ENCODE assay signal across 23 cellular contexts in the genomic region with DNA sequence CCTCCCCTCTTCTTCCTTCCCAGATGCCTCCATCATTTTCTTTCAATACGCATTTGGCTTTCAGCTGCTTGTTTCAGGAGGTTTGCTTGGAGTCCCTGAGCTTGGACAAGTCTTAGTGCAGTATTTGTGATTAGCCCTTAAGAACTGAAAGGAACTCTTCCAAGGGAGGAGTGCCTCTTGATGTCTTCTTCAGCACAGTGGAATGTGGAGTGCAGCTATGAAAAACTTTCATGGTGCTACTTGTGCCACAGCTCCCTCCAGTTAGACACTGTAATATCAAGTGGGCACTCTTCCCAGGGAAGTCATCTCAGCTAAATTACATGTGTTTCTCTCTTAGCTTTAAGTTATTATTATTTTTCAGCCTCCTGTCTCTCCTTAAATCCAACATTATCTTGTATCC.
"Had no signal": no experiment of that assay in that cellular context is flagged by ENCODE, and none has a peak within 500 bp of the region (broad histone marks: within the 10 kb centered on the region; RNA-seq: fewer than 3 reads in every experiment).

No MANE protein-coding gene starts in this region.

- H2AFZ ChIP-seq: hepatocyte had no signal

- H3K27me3 ChIP-seq: hepatocyte, suprapubic skin, upper lobe of left lung had no signal

- H3K9me3 Mint-ChIP-seq: effector memory CD8-positive, alpha-beta T cell had no signal

- ATAC-seq: activated CD8-positive, alpha-beta T cell treated with anti-CD3 and anti-CD28 coated beads, Interleukin-2, amount 10 ng/mL, durations not matched to agents 7 days and 5 days; effector memory CD8-positive, alpha-beta T cell; left lobe of liver; natural killer cell had no signal

- H3K4me3 Mint-ChIP-seq: activated B cell treated with CpG ODN at 0.5 μM for 24 hours; activated CD4-positive, alpha-beta T cell treated with anti-CD3 and anti-CD28 coated beads, Interleukin-2, amount 10 ng/mL, durations not matched to agents 24 days and 14 days; activated CD8-positive, alpha-beta T cell treated with anti-CD3 and anti-CD28 coated beads, Interleukin-2, amount 10 ng/mL, durations not matched to agents 7 days and 5 days; activated naive CD8-positive, alpha-beta T cell; dendritic cell treated with granulocyte-macrophage colony-stimulating factor and Interleukin-4, amounts not matched to agents 40 ng/mL and 50 ng/mL, for 4 days; effector memory CD8-positive, alpha-beta T cell; natural killer cell; T-helper 1 cell treated with Interleukin-12 subunit alpha and Interleukin-12 subunit beta and Interleukin-4 antibody, amounts not matched to agents 30 μg/mL and 1 μg/mL, for 36 hours had no signal

- H3K4me3 ChIP-seq: hepatocyte, suprapubic skin, upper lobe of left lung had no signal

- H3K27ac ChIP-seq: hepatocyte, suprapubic skin, upper lobe of left lung had no signal

- DNase-seq: activated B cell treated with CpG ODN at 0.5 μM for 24 hours; activated CD4-positive, alpha-beta T cell treated with anti-CD3 and anti-CD28 coated beads, Interleukin-2, amount 10 ng/mL, durations not matched to agents 24 days and 14 days; activated CD8-positive, alpha-beta memory T cell treated with anti-CD3 and anti-CD28 coated beads, Interleukin-2, amount 50 U/mL, for 4 hours; activated CD8-positive, alpha-beta T cell treated with anti-CD3 and anti-CD28 coated beads, Interleukin-2, amount 10 ng/mL, durations not matched to agents 7 days and 5 days; activated gamma-delta T cell treated with Interleukin-2 at 50 U/mL for 16 hours; activated T-cell treated with anti-CD3 and anti-CD28 coated beads, Interleukin-2, amount 50 U/mL, for 48 hours; amygdala; cerebellar nuclear complex; effector memory CD8-positive, alpha-beta T cell; mesenchymal stem cell; natural killer cell; nucleus accumbens; small intestine; stimulated activated CD4-positive, alpha-beta T cell treated with anti-CD3 and anti-CD28 coated beads, Interleukin-4, amount 100 ng/mL, for 4 hours; stimulated activated CD8-positive, alpha-beta memory T cell treated with anti-CD3 and anti-CD28 coated beads, Interleukin-4, amount 100 ng/mL, for 48 hours; stimulated activated naive CD4-positive, alpha-beta T cell treated with Interleukin-2 at 50 U/mL for 16 hours; upper lobe of left lung had no signal

- H3K4me1 ChIP-seq: suprapubic skin had no signal

- H3K4me2 ChIP-seq: hepatocyte had no signal

- H3K27me3 Mint-ChIP-seq: activated B cell treated with CpG ODN at 0.5 μM for 24 hours; activated CD4-positive, alpha-beta T cell treated with anti-CD3 and anti-CD28 coated beads, Interleukin-2, amount 10 ng/mL, durations not matched to agents 24 days and 14 days; activated naive CD8-positive, alpha-beta T cell; dendritic cell treated with granulocyte-macrophage colony-stimulating factor and Interleukin-4, amounts not matched to agents 40 ng/mL and 50 ng/mL, for 4 days; effector memory CD8-positive, alpha-beta T cell had no signal

- H3K4me1 Mint-ChIP-seq: activated B cell treated with CpG ODN at 0.5 μM for 24 hours had no signal

- H3K36me3 Mint-ChIP-seq: natural killer cell had no signal

- H3K36me3 ChIP-seq: suprapubic skin, upper lobe of left lung had no signal

- H3K27ac Mint-ChIP-seq: activated B cell treated with CpG ODN at 0.5 μM for 24 hours; activated CD4-positive, alpha-beta T cell treated with anti-CD3 and anti-CD28 coated beads, Interleukin-2, amount 10 ng/mL, durations not matched to agents 24 days and 14 days; activated CD8-positive, alpha-beta T cell treated with anti-CD3 and anti-CD28 coated beads, Interleukin-2, amount 10 ng/mL, durations not matched to agents 7 days and 5 days; activated naive CD8-positive, alpha-beta T cell; dendritic cell treated with granulocyte-macrophage colony-stimulating factor and Interleukin-4, amounts not matched to agents 40 ng/mL and 50 ng/mL, for 4 days; natural killer cell; T-helper 1 cell treated with Interleukin-12 subunit alpha and Interleukin-12 subunit beta and Interleukin-4 antibody, amounts not matched to agents 30 μg/mL and 1 μg/mL, for 36 hours had no signal

- H3K79me2 ChIP-seq: hepatocyte had no signal
